18 cellular contexts compared by ENCODE assay signal in genomic region chr2:82507657-82508056, GRCh38.
A peak's percentile ranks its signal among the peaks of the same experiment; 100 is the strongest.
DNase-seq lines count a peak whose midpoint lies in the region; ATAC-seq and TF ChIP-seq lines count a peak whose summit lies in the region.
"Had no signal": no experiment of that assay in that cellular context is flagged by ENCODE, and none has a peak within 500 bp of the region (broad histone marks: within the 10 kb centered on the region; RNA-seq: fewer than 3 reads in every experiment).

No MANE protein-coding gene starts in this region.

- no peaks in the 10 kb centered on the region for H3K4me1 ChIP-seq in neuronal stem cell (ENCODE audit: control insufficient read depth in 2 of 2, insufficient read depth in 1 of 2, low read depth in 1 of 2, low read length in 2 of 2)
- no peaks in the 10 kb centered on the region for H3K4me1 ChIP-seq in upper lobe of left lung
- H3K4me1 ChIP-seq in aorta (ENCODE audit: control insufficient read depth in 1 of 2, insufficient read depth in 2 of 2, low read length in 2 of 2) = no peaks in the 10 kb centered on the region
- H3K4me1 ChIP-seq: A549; BLaER1 treated with 17β-estradiol and CSF1 and Interleukin-3, amounts not matched to agents 10 nM and 100 nM; Caco-2 had no signal

- H3K27me3 ChIP-seq in neuronal stem cell (ENCODE audit: control insufficient read depth in 3 of 3, insufficient read depth in 3 of 3, low read depth in 1 of 3, low read length in 3 of 3) = no peaks in the 10 kb centered on the region
- no peaks in the 10 kb centered on the region for H3K27me3 ChIP-seq in upper lobe of left lung
- H3K27me3 ChIP-seq in aorta (ENCODE audit: control insufficient read depth in 1 of 2, insufficient read depth in 2 of 2, low read length in 1 of 2) = no peaks in the 10 kb centered on the region
- H3K27me3 ChIP-seq: BLaER1 treated with 17β-estradiol and CSF1 and Interleukin-3, amounts not matched to agents 10 nM and 100 nM had no signal

- peak overlapping the region; percentile 17 for H3K18ac ChIP-seq in neuronal stem cell (ENCODE audit: low read length)

- H3K36me3 ChIP-seq in neuronal stem cell (replicated peaks in 1 of 2; ENCODE audit: control insufficient read depth in 2 of 2, insufficient read depth in 2 of 2, low read length in 2 of 2) = no peaks in the 10 kb centered on the region
- H3K36me3 ChIP-seq in upper lobe of left lung = no peaks in the 10 kb centered on the region
- H3K36me3 ChIP-seq in aorta (ENCODE audit: control insufficient read depth in 1 of 2, insufficient read depth in 2 of 2, low read length in 1 of 2) = no peaks in the 10 kb centered on the region
- H3K36me3 ChIP-seq: BLaER1 treated with 17β-estradiol and CSF1 and Interleukin-3, amounts not matched to agents 10 nM and 100 nM had no signal

- H2BK15ac ChIP-seq in neuronal stem cell (ENCODE audit: low read length) = no peak overlapping the region

- H2BK12ac ChIP-seq in neuronal stem cell (ENCODE audit: low read length) = no peak overlapping the region

- DNase-seq in neuronal stem cell (ENCODE audit: low spot score) (no peak), upper lobe of left lung (peak in 1 of 2 donors; percentile 50), aorta (no peak), T-helper 2 cell (no peak), Right ventricle myocardium superior (no peak), pons (ENCODE audit: low spot score) (no peak)
- DNase-seq: AML-193; Caco-2; Calu3; CD4-positive, alpha-beta T cell; CD8-positive, alpha-beta T cell; DMS79 treated with DMSO at 0.1 percent for 48 hours; GF-D8 had no signal

- no peak overlapping the region for H3K4me2 ChIP-seq in neuronal stem cell (ENCODE audit: insufficient read depth, low read length, poor library complexity, severe bottlenecking)
- H3K4me2 ChIP-seq: A549; BLaER1 treated with 17β-estradiol and CSF1 and Interleukin-3, amounts not matched to agents 10 nM and 100 nM had no signal

- no peak overlapping the region for H2AFZ ChIP-seq in neuronal stem cell (ENCODE audit: low read length)

- no peak overlapping the region for H4K91ac ChIP-seq in neuronal stem cell (ENCODE audit: low read depth, low read length, poor library complexity)

- TF ChIP-seq CTCF in VCaP (conservative IDR thresholded peaks at IDR 0.05) = no peak
- TF ChIP-seq CTCF in upper lobe of left lung (IDR thresholded peaks at IDR 0.05) = no peak

- no peak overlapping the region for H4K8ac ChIP-seq in neuronal stem cell (ENCODE audit: low read depth, low read length)

- H3K79me1 ChIP-seq in neuronal stem cell (ENCODE audit: low read depth, low read length) = no peaks in the 10 kb centered on the region

- no peak overlapping the region for H3K23ac ChIP-seq in neuronal stem cell (ENCODE audit: low read depth, low read length, poor library complexity)

- H3K27ac ChIP-seq in VCaP (peak overlapping the region; percentile 6; the same call in 1 of the 2 replicates), neuronal stem cell (replicated peaks; ENCODE audit: low read length) (no peak overlapping the region), upper lobe of left lung (no peak overlapping the region), aorta (ENCODE audit: low read depth in 1 of 2, low read length in 2 of 2) (no peak overlapping the region)
- H3K27ac ChIP-seq: 22Rv1; A549; BLaER1 treated with 17β-estradiol and CSF1 and Interleukin-3, amounts not matched to agents 10 nM and 100 nM; C4-2B had no signal

- H3K9ac ChIP-seq in neuronal stem cell (ENCODE audit: low read depth, low read length, poor library complexity) = no peak overlapping the region
- H3K9ac ChIP-seq: BLaER1 treated with 17β-estradiol and CSF1 and Interleukin-3, amounts not matched to agents 10 nM and 100 nM had no signal

- intact Hi-C loops in aorta (cut with DNase I) (no loop called here), Right ventricle myocardium superior (cut with DNase I) (no loop called here)

- no peak overlapping the region for H2AK5ac ChIP-seq in neuronal stem cell (ENCODE audit: low read depth, low read length)

- H2BK5ac ChIP-seq in neuronal stem cell (ENCODE audit: low read length) = peak overlapping the region; percentile 5

- WGBS in neuronal stem cell (ENCODE audit: extremely low coverage in 2 of 2, insufficient read length in 2 of 2, insufficient replicate concordance in 1 of 2), 2 donors = no CpG with 5 or more reads among the region's 11 CpGs
- WGBS in upper lobe of left lung, 2 donors = 87 to 93% methylated on average over 3 to 11 of the region's 11 CpGs
- 91 to 94% methylated on average over 6 to 11 of the region's 11 CpGs for WGBS in aorta, 2 donors

- H3K9me3 ChIP-seq in neuronal stem cell (replicated peaks in 1 of 2; ENCODE audit: control insufficient read depth in 2 of 2, insufficient read depth in 1 of 2, low read depth in 1 of 2, low read length in 2 of 2) (no peaks in the 10 kb centered on the region), upper lobe of left lung (peaks cover 0 to 2% (median 0%) of the 10 kb centered on the region in 4 donors), aorta (ENCODE audit: control insufficient read depth, low read length) (peaks cover 1% of the 10 kb centered on the region)
- H3K9me3 ChIP-seq: Caco-2 had no signal

- ATAC-seq in upper lobe of left lung (ENCODE audit: low FRiP score in 2 of 2) (peak; percentile 24 to 51), aorta (ENCODE audit: low FRiP score) (peak; percentile 51), Right ventricle myocardium superior (ENCODE audit: poor library complexity) (no peak)
- ATAC-seq: A549; CD8-positive, alpha-beta T cell had no signal

- H3K4me3 ChIP-seq in neuronal stem cell (ENCODE audit: low read length in 2 of 2) (no peak overlapping the region), upper lobe of left lung (no peak overlapping the region), aorta (ENCODE audit: low read length in 2 of 2) (no peak overlapping the region)
- H3K4me3 ChIP-seq: A549; BLaER1 treated with 17β-estradiol and CSF1 and Interleukin-3, amounts not matched to agents 10 nM and 100 nM had no signal

- no peak overlapping the region for H3K4ac ChIP-seq in neuronal stem cell (ENCODE audit: low read length)

- TF ChIP-seq POLR2A in upper lobe of left lung (IDR thresholded peaks at IDR 0.05) = no peak

- H3K14ac ChIP-seq in neuronal stem cell (ENCODE audit: low read length) = peak overlapping the region; percentile 97

- no peak for TF ChIP-seq EP300 in upper lobe of left lung (IDR thresholded peaks at IDR 0.05)

- H2BK120ac ChIP-seq in neuronal stem cell (ENCODE audit: low read depth, low read length) = no peak overlapping the region
